Comparison of ENCODE assay signal across 9 cellular contexts in the genomic region with DNA sequence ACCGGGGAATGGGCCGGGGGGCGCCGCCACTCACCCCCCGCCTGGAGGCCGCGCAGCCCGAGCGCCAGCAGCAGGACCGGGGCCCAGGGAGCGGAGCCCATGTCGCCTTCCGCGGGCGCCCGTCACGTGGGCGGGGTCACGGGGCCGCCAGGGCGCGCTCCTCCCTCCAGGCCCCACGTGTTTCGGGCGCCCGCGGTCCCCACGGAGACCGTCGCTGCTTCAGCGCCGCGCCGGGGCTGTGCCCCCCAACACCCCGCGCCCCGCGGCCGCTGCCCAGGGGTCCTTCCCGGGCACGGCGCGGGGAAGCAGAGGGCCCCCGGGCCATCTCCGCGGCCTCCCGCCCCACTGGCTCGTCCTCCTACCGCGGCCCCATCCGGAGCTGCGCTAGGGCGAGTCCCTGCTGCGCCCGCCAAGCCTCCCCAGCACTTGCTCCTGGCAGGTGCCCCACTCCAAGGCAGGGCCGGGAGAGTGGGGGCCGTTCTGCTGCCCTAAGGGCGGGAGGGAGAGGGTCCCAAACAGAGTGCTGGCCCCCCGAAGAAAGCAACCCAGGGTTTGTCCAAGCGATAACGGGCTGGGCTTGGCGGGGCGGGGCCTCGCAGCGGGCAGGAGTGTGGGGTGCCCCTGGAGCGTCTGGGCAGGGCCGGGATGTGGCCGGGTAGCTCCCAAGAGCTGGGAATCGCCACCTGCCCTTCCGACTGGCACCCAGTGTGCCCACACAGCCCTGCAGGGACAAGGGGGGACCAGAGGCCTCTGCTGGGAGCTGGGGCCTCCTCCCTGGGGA. TPM values are rescaled to one million over a fixed set of nuclear protein-coding genes. Genes with fewer than 3 reads are reported as not detected.
DNase-seq lines count a peak whose midpoint lies in the region; ATAC-seq, FAIRE-seq and TF ChIP-seq lines count a peak whose summit lies in the region.
"Had no signal": no experiment of that assay in that cellular context is flagged by ENCODE, and none has a peak within 500 bp of the region (broad histone marks: within the 10 kb centered on the region; RNA-seq: fewer than 3 reads in every experiment).

DPP7 (minus strand) TSS at position 121 of the 781 bp plus-strand sequence; CDS start at position 101, 20 bp downstream.

- peaks cover 10% of the 10 kb centered on the region for H3K36me3 ChIP-seq in BJ (ENCODE audit: control insufficient read depth, insufficient read depth, low read length)
- H3K36me3 ChIP-seq in cardiac muscle cell: no peaks in the 10 kb centered on the region

- POLR2A ChIA-PET in BJ (lab: Charles Lee): no interaction called here

- H3K9me3 Mint-ChIP-seq in activated naive CD8-positive, alpha-beta T cell (ENCODE audit: low read depth): no peaks in the 10 kb centered on the region
- no peaks in the 10 kb centered on the region for H3K9me3 Mint-ChIP-seq in progenitor cell of endocrine pancreas (ENCODE audit: low read depth)
- no peaks in the 10 kb centered on the region for H3K9me3 Mint-ChIP-seq in type B pancreatic cell

- peak within 1 kb of the TSS; percentile 97 for H3K27ac ChIP-seq in cardiac muscle cell

- H3K4me3 ChIP-seq in BJ (ENCODE audit: low read depth, low read length): peak within 1 kb of the TSS; percentile 66
- peak within 1 kb of the TSS; percentile 34 for H3K4me3 ChIP-seq in cardiac muscle cell

- CTCF ChIA-PET in BJ (lab: Yijun Ruan, JAX): interaction anchor here (0.6 to 2.2 kb wide), 3 partner anchors 68 to 416 kb away, joined by 3 to 12 read pairs (median 3); partner anchors contain the start of gene RNF224

- H3K27me3 ChIP-seq in BJ (ENCODE audit: control insufficient read depth, insufficient read depth, low read length) (no peaks in the 10 kb centered on the region), cardiac muscle cell (peaks cover 6% of the 10 kb centered on the region)

- H3K4me1 ChIP-seq in cardiac muscle cell (ENCODE audit: low read depth): peaks cover 29% of the 10 kb centered on the region

- no peaks in the 10 kb centered on the region for H3K27me3 Mint-ChIP-seq in activated naive CD8-positive, alpha-beta T cell
- H3K27me3 Mint-ChIP-seq in progenitor cell of endocrine pancreas: peaks cover 29% of the 10 kb centered on the region
- H3K27me3 Mint-ChIP-seq in type B pancreatic cell: peaks cover 3% of the 10 kb centered on the region

- H3K36me3 Mint-ChIP-seq in activated naive CD8-positive, alpha-beta T cell: no peaks in the 10 kb centered on the region
- H3K36me3 Mint-ChIP-seq in progenitor cell of endocrine pancreas (ENCODE audit: insufficient read depth): peaks cover 3% of the 10 kb centered on the region
- no peaks in the 10 kb centered on the region for H3K36me3 Mint-ChIP-seq in type B pancreatic cell

- peak within 1 kb of the TSS; percentile 77 for H3K4me3 Mint-ChIP-seq in activated naive CD8-positive, alpha-beta T cell
- no peak within 1 kb of the TSS for H3K4me3 Mint-ChIP-seq in progenitor cell of endocrine pancreas (ENCODE audit: low read depth)
- peak within 1 kb of the TSS; percentile 72 for H3K4me3 Mint-ChIP-seq in type B pancreatic cell

- peaks cover 10% of the 10 kb centered on the region for H3K4me1 Mint-ChIP-seq in activated naive CD8-positive, alpha-beta T cell (ENCODE audit: low read depth)
- H3K4me1 Mint-ChIP-seq in progenitor cell of endocrine pancreas (ENCODE audit: low read depth): peaks cover 9% of the 10 kb centered on the region
- H3K4me1 Mint-ChIP-seq in type B pancreatic cell (ENCODE audit: unreplicated experiment): peaks cover 6% of the 10 kb centered on the region

- no peak for TF ChIP-seq CTCF in BJ (IDR thresholded peaks at IDR 0.05; ENCODE audit: insufficient read depth, low read depth, low read length)
- no peak for TF ChIP-seq CTCF in cardiac muscle cell (IDR thresholded peaks at IDR 0.05; ENCODE audit: low read depth, low read length)
- TF ChIP-seq CTCF in progenitor cell of endocrine pancreas (IDR thresholded peaks at IDR 0.05; ENCODE audit: unreplicated experiment): no peak
- TF ChIP-seq CTCF in type B pancreatic cell (conservative IDR thresholded peaks at IDR 0.05): no peak

- no peak for FAIRE-seq in GM19239 (lab: Jason Lieb, UNC)
- FAIRE-seq: colon had no signal

- DNase-seq in BJ (ENCODE audit: low read depth) (no peak), GM19239 (ENCODE audit: insufficient read length, low spot score) (peak; percentile 98), HT-29 (ENCODE audit: low spot score) (peak; percentile 56), cardiac muscle cell (ENCODE audit: low read depth in 1 of 2, low spot score in 1 of 2) (peak; percentile 49 to 67), progenitor cell of endocrine pancreas (ENCODE audit: low spot score, unreplicated experiment) (no peak), type B pancreatic cell (ENCODE audit: extremely low spot score, unreplicated experiment) (no peak)

- no peak within 1 kb of the TSS for H3K27ac Mint-ChIP-seq in activated naive CD8-positive, alpha-beta T cell
- H3K27ac Mint-ChIP-seq in progenitor cell of endocrine pancreas: no peak within 1 kb of the TSS
- no peak within 1 kb of the TSS for H3K27ac Mint-ChIP-seq in type B pancreatic cell

- no peaks in the 10 kb centered on the region for H3K9me3 ChIP-seq in cardiac muscle cell (ENCODE audit: low read depth)

- ATAC-seq in SK-N-SH treated with all-trans-retinoic acid at 6 μM for 48 hours: peak; percentile 79

TF ChIP-seq in SK-N-SH treated with all-trans-retinoic acid at 6 μM for 48 hours, 23 proteins besides CTCF, POLR2A, EP300 and RAD21 (continues in another document):
- TF ChIP-seq, protein P1, sequence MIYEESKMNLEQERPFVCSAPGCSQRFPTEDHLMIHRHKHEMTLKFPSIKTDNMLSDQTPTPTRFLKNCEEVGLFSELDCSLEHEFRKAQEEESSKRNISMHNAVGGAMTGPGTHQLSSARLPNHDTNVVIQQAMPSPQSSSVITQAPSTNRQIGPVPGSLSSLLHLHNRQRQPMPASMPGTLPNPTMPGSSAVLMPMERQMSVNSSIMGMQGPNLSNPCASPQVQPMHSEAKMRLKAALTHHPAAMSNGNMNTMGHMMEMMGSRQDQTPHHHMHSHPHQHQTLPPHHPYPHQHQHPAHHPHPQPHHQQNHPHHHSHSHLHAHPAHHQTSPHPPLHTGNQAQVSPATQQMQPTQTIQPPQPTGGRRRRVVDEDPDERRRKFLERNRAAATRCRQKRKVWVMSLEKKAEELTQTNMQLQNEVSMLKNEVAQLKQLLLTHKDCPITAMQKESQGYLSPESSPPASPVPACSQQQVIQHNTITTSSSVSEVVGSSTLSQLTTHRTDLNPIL (CRISPR knock-in tag; IDR thresholded peaks at IDR 0.05; ENCODE audit: low read depth): no peak
- no peak for TF ChIP-seq SNAI2 (CRISPR knock-in tag; IDR thresholded peaks at IDR 0.05)
- no peak for TF ChIP-seq ZNF8 (CRISPR knock-in tag; IDR thresholded peaks at IDR 0.05)
- no peak for TF ChIP-seq ZC3H10 (CRISPR knock-in tag; IDR thresholded peaks at IDR 0.05)
- no peak for TF ChIP-seq BACH2 (CRISPR knock-in tag; IDR thresholded peaks at IDR 0.05; ENCODE audit: borderline replicate concordance)
- TF ChIP-seq ZFP30 (CRISPR knock-in tag; IDR thresholded peaks at IDR 0.05): no peak
- no peak for TF ChIP-seq CSDC2 (CRISPR knock-in tag; IDR thresholded peaks at IDR 0.05)
- TF ChIP-seq TOX (CRISPR knock-in tag; IDR thresholded peaks at IDR 0.05; ENCODE audit: borderline replicate concordance): no peak
- TF ChIP-seq, protein P2, sequence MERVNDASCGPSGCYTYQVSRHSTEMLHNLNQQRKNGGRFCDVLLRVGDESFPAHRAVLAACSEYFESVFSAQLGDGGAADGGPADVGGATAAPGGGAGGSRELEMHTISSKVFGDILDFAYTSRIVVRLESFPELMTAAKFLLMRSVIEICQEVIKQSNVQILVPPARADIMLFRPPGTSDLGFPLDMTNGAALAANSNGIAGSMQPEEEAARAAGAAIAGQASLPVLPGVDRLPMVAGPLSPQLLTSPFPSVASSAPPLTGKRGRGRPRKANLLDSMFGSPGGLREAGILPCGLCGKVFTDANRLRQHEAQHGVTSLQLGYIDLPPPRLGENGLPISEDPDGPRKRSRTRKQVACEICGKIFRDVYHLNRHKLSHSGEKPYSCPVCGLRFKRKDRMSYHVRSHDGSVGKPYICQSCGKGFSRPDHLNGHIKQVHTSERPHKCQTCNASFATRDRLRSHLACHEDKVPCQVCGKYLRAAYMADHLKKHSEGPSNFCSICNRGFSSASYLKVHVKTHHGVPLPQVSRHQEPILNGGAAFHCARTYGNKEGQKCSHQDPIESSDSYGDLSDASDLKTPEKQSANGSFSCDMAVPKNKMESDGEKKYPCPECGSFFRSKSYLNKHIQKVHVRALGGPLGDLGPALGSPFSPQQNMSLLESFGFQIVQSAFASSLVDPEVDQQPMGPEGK (CRISPR knock-in tag; IDR thresholded peaks at IDR 0.05; ENCODE audit: borderline replicate concordance): no peak
- no peak for TF ChIP-seq TCF4 (CRISPR knock-in tag; IDR thresholded peaks at IDR 0.05; ENCODE audit: borderline replicate concordance)
- no peak for TF ChIP-seq ARNTL (CRISPR knock-in tag; IDR thresholded peaks at IDR 0.05; ENCODE audit: borderline replicate concordance, low read depth)
- no peak for TF ChIP-seq ZNF70 (CRISPR knock-in tag; IDR thresholded peaks at IDR 0.05)

RNA-seq across cellular contexts. Expression of gene DPP7, which starts in this region (rescaled TPM):
- polyA plus RNA-seq in BJ (2011; rRNA removed): 66.7 and 94.4 TPM in 2 replicates
- polyA minus RNA-seq in BJ (2011; rRNA and poly(A)+ RNA removed): 35.7 and 70.8 TPM in 2 replicates
- 290 and 324 TPM in 2 replicates for total RNA-seq in HT-29 (2014; rRNA removed; shearing (Covaris generic))
- 125 and 144 TPM in 2 replicates for total RNA-seq in cardiac muscle cell
- 202 and 204 TPM in 2 replicates for polyA plus RNA-seq in cardiac muscle cell
- 39.2 and 48.5 TPM in 2 replicates for total RNA-seq in progenitor cell of endocrine pancreas
- total RNA-seq in type B pancreatic cell (ENCODE audit: low replicate concordance): 86.5 and 86.7 TPM in 2 replicates

Comparison
In these comparisons a context has a peak if more than half of its experiments do, and no peak if none do; other contexts are left out.
1. DNase-seq: peak in GM19239 (single experiment), HT-29 (single experiment) and cardiac muscle cell (2 of 2); none in BJ (single experiment), progenitor cell of endocrine pancreas (single experiment) and type B pancreatic cell (single experiment).